ENCODE assay signal across 7 cellular contexts in genomic region chrX:3707673-3708072, GRCh38. TPM values are rescaled to one million over a fixed set of nuclear protein-coding genes. Genes with fewer than 3 reads are reported as not detected.
DNase-seq lines count a peak whose midpoint lies in the region; ATAC-seq, FAIRE-seq and TF ChIP-seq lines count a peak whose summit lies in the region.
"Not testable (repeated sequence)": the region's sequence is repeated elsewhere in the genome, so short reads cannot be mapped to it uniquely, and the experiment has no call there.

No MANE protein-coding gene starts in this region.

- H3K36me3 Mint-ChIP-seq in activated CD4-positive, alpha-beta T cell treated with anti-CD3 and anti-CD28 coated beads, Interleukin-2, amount 10 ng/mL, durations not matched to agents 24 days and 14 days (ENCODE audit: low read depth), result peaks cover 45% of the 10 kb centered on the region
- peaks cover 64% of the 10 kb centered on the region for H3K36me3 Mint-ChIP-seq in activated T-helper 2 cell treated with anti-CD3 and anti-CD28 coated beads, Interferon-gamma antibody, Interleukin-2, Interleukin-4, amounts not matched to agents 10 μg/mL and 5 μg/mL and 100 μg/mL, durations not matched to agents 14 hours and 24 hours and 36 hours (ENCODE audit: low read depth)
- H3K36me3 Mint-ChIP-seq in stimulated activated effector memory CD8-positive, alpha-beta T cell treated with anti-CD3 and anti-CD28 coated beads, Interleukin-12 subunit alpha, Interleukin-12 subunit beta, amount 100 ng/mL, for 72 hours, result peaks cover 68% of the 10 kb centered on the region

- peak overlapping the region; percentile 59 for H3K27ac Mint-ChIP-seq in activated CD4-positive, alpha-beta T cell treated with anti-CD3 and anti-CD28 coated beads, Interleukin-2, amount 10 ng/mL, durations not matched to agents 24 days and 14 days
- H3K27ac Mint-ChIP-seq in activated T-helper 2 cell treated with anti-CD3 and anti-CD28 coated beads, Interferon-gamma antibody, Interleukin-2, Interleukin-4, amounts not matched to agents 10 μg/mL and 5 μg/mL and 100 μg/mL, durations not matched to agents 14 hours and 24 hours and 36 hours, result peak overlapping the region; percentile 86
- peak overlapping the region; percentile 86 for H3K27ac Mint-ChIP-seq in stimulated activated effector memory CD8-positive, alpha-beta T cell treated with anti-CD3 and anti-CD28 coated beads, Interleukin-12 subunit alpha, Interleukin-12 subunit beta, amount 100 ng/mL, for 72 hours

- H3K27me3 Mint-ChIP-seq in activated CD4-positive, alpha-beta T cell treated with anti-CD3 and anti-CD28 coated beads, Interleukin-2, amount 10 ng/mL, durations not matched to agents 24 days and 14 days; activated T-helper 2 cell treated with anti-CD3 and anti-CD28 coated beads, Interferon-gamma antibody, Interleukin-2, Interleukin-4, amounts not matched to agents 10 μg/mL and 5 μg/mL and 100 μg/mL, durations not matched to agents 14 hours and 24 hours and 36 hours (ENCODE audit: low read depth): not testable (repeated sequence)

- peaks cover 37% of the 10 kb centered on the region for H3K4me1 Mint-ChIP-seq in activated CD4-positive, alpha-beta T cell treated with anti-CD3 and anti-CD28 coated beads, Interleukin-2, amount 10 ng/mL, durations not matched to agents 24 days and 14 days
- peaks cover 36% of the 10 kb centered on the region for H3K4me1 Mint-ChIP-seq in activated T-helper 2 cell treated with anti-CD3 and anti-CD28 coated beads, Interferon-gamma antibody, Interleukin-2, Interleukin-4, amounts not matched to agents 10 μg/mL and 5 μg/mL and 100 μg/mL, durations not matched to agents 14 hours and 24 hours and 36 hours (ENCODE audit: low read depth)
- peaks cover 22% of the 10 kb centered on the region for H3K4me1 Mint-ChIP-seq in stimulated activated effector memory CD8-positive, alpha-beta T cell treated with anti-CD3 and anti-CD28 coated beads, Interleukin-12 subunit alpha, Interleukin-12 subunit beta, amount 100 ng/mL, for 72 hours

- not testable (repeated sequence) for H3K4me1 ChIP-seq in kidney (ENCODE audit: control insufficient read depth in 1 of 2, insufficient read depth in 1 of 2, low read depth in 1 of 2, low read length in 2 of 2)

- not testable (repeated sequence) for H3K27ac ChIP-seq in kidney (ENCODE audit: low read depth in 2 of 2, low read length in 2 of 2)

- H3K9ac ChIP-seq in kidney (ENCODE audit: low read length in 2 of 2), result not testable (repeated sequence)

- H3K9me3 Mint-ChIP-seq in activated CD4-positive, alpha-beta T cell treated with anti-CD3 and anti-CD28 coated beads, Interleukin-2, amount 10 ng/mL, durations not matched to agents 24 days and 14 days; activated T-helper 2 cell treated with anti-CD3 and anti-CD28 coated beads, Interferon-gamma antibody, Interleukin-2, Interleukin-4, amounts not matched to agents 10 μg/mL and 5 μg/mL and 100 μg/mL, durations not matched to agents 14 hours and 24 hours and 36 hours; stimulated activated effector memory CD8-positive, alpha-beta T cell treated with anti-CD3 and anti-CD28 coated beads, Interleukin-12 subunit alpha, Interleukin-12 subunit beta, amount 100 ng/mL, for 72 hours: not testable (repeated sequence)

- DNase-seq in GM19239 (ENCODE audit: insufficient read length, low spot score); activated T-helper 2 cell treated with anti-CD3 and anti-CD28 coated beads, Interferon-gamma antibody, Interleukin-2, Interleukin-4, amounts not matched to agents 10 μg/mL and 5 μg/mL and 100 μg/mL, durations not matched to agents 14 hours and 24 hours and 36 hours (ENCODE audit: low spot score); kidney; stimulated activated effector memory CD8-positive, alpha-beta T cell treated with anti-CD3 and anti-CD28 coated beads, Interleukin-12 subunit alpha, Interleukin-12 subunit beta, amount 100 ng/mL, for 72 hours (ENCODE audit: low spot score in 2 of 2): not testable (repeated sequence)
- peak; percentile 74 for DNase-seq in NCI-H69 (lab: John Stamatoyannopoulos, UW)
- DNase-seq in activated CD4-positive, alpha-beta T cell treated with anti-CD3 and anti-CD28 coated beads, Interleukin-2, amount 10 ng/mL, durations not matched to agents 24 days and 14 days, result peak; percentile 70
- DNase-seq in central memory CD4-positive, alpha-beta T cell, result peak; percentile 37

- H3K36me3 ChIP-seq in kidney (ENCODE audit: control insufficient read depth in 1 of 2, insufficient read depth in 2 of 2, low read length in 2 of 2), result not testable (repeated sequence)

- not testable (repeated sequence) for H3K4me3 ChIP-seq in kidney (ENCODE audit: low read length in 2 of 2)

- peak overlapping the region; percentile 71 for H3K4me3 Mint-ChIP-seq in activated CD4-positive, alpha-beta T cell treated with anti-CD3 and anti-CD28 coated beads, Interleukin-2, amount 10 ng/mL, durations not matched to agents 24 days and 14 days
- H3K4me3 Mint-ChIP-seq in activated T-helper 2 cell treated with anti-CD3 and anti-CD28 coated beads, Interferon-gamma antibody, Interleukin-2, Interleukin-4, amounts not matched to agents 10 μg/mL and 5 μg/mL and 100 μg/mL, durations not matched to agents 14 hours and 24 hours and 36 hours (ENCODE audit: low read depth), result peak overlapping the region; percentile 64
- H3K4me3 Mint-ChIP-seq in stimulated activated effector memory CD8-positive, alpha-beta T cell treated with anti-CD3 and anti-CD28 coated beads, Interleukin-12 subunit alpha, Interleukin-12 subunit beta, amount 100 ng/mL, for 72 hours, result peak overlapping the region; percentile 56

- intact Hi-C loops in activated CD4-positive, alpha-beta T cell treated with anti-CD3 and anti-CD28 coated beads, Interleukin-2, amount 10 ng/mL, durations not matched to agents 24 days and 14 days (cut with micrococcal nuclease), result loop anchor here (10.0 kb wide), 1 partner anchor 77 kb away; no protein-coding TSS in a partner anchor
- intact Hi-C loops in activated T-helper 2 cell treated with anti-CD3 and anti-CD28 coated beads, Interferon-gamma antibody, Interleukin-2, Interleukin-4, amounts not matched to agents 10 μg/mL and 5 μg/mL and 100 μg/mL, durations not matched to agents 14 hours and 24 hours and 36 hours (cut with micrococcal nuclease); kidney (cut with DNase I): not testable (repeated sequence)

- peak; percentile 85 for ATAC-seq in stimulated activated effector memory CD8-positive, alpha-beta T cell treated with anti-CD3 and anti-CD28 coated beads, Interleukin-12 subunit alpha, Interleukin-12 subunit beta, amount 100 ng/mL, for 72 hours

- not testable (repeated sequence) for TF ChIP-seq CTCF in kidney (IDR thresholded peaks at IDR 0.05; ENCODE audit: borderline replicate concordance, extremely low read depth, insufficient read depth)

- H3K9me3 ChIP-seq in kidney (ENCODE audit: control insufficient read depth in 1 of 2, low read length in 2 of 2), result not testable (repeated sequence)

- FAIRE-seq in GM19239 (lab: Jason Lieb, UNC), result peak; percentile 70
- FAIRE-seq in kidney (lab: Jason Lieb, UNC), result peak; percentile 6

RNA-seq across cellular contexts. Expression of gene PRKX, which starts 5.8 kb away (rescaled TPM):
- 61.3 and 62.3 TPM in 2 replicates for total RNA-seq in activated CD4-positive, alpha-beta T cell treated with anti-CD3 and anti-CD28 coated beads, Interleukin-2, amount 10 ng/mL, durations not matched to agents 24 days and 14 days
- total RNA-seq in activated T-helper 2 cell treated with anti-CD3 and anti-CD28 coated beads, Interferon-gamma antibody, Interleukin-2, Interleukin-4, amounts not matched to agents 10 μg/mL and 5 μg/mL and 100 μg/mL, durations not matched to agents 14 hours and 24 hours and 36 hours, result 116 and 117 TPM in 2 replicates
- total RNA-seq in kidney, result 116 TPM
- polyA plus RNA-seq in kidney (ENCODE audit: insufficient read depth, low read depth, low replicate concordance), result 7.7 TPM
